ENCODE assay signal across 1 cellular context in genomic region chr7:80634505-80634904, GRCh38.
TF ChIP-seq lines count a peak whose summit lies in the region.

No MANE protein-coding gene starts in this region.

TF ChIP-seq in A549, 52 proteins besides CTCF, POLR2A, EP300 and RAD21 (continued from another document):
- TF ChIP-seq MAX (IDR thresholded peaks at IDR 0.05): 0 out of 2 replicates have a peak, but pooled peaks have one; percentile 29
- no peak for TF ChIP-seq CBX2 (IDR thresholded peaks at IDR 0.05; ENCODE audit: borderline replicate concordance, low read depth)
- no peak for TF ChIP-seq CHD4 (IDR thresholded peaks at IDR 0.05; ENCODE audit: borderline replicate concordance)
- TF ChIP-seq FOSL2 (IDR thresholded peaks at IDR 0.05): peak; percentile 65; the same call in 1 of the 2 replicates
- peak; percentile 70 for TF ChIP-seq FOSL2 (CRISPR knock-in tag; IDR thresholded peaks at IDR 0.05)
- no peak for TF ChIP-seq MAFK (IDR thresholded peaks at IDR 0.05; ENCODE audit: partially characterized antibody)
- TF ChIP-seq BHLHE40 (IDR thresholded peaks at IDR 0.05; ENCODE audit: low read depth, low read length): no peak
- TF ChIP-seq TFCP2L1 (CRISPR knock-in tag; IDR thresholded peaks at IDR 0.05): no peak
- TF ChIP-seq NR3C1 (IDR thresholded peaks at IDR 0.05): no peak
- no peak for TF ChIP-seq REST (IDR thresholded peaks at IDR 0.05)
- no peak for TF ChIP-seq EHMT2 (IDR thresholded peaks at IDR 0.05; ENCODE audit: low read depth)
- no peak for TF ChIP-seq ZC3H11A (IDR thresholded peaks at IDR 0.05)
- 0 out of 2 replicates have a peak, but pooled peaks have one; percentile 24 for TF ChIP-seq ZSCAN20 (CRISPR knock-in tag; IDR thresholded peaks at IDR 0.05)
- TF ChIP-seq E2F6 (IDR thresholded peaks at IDR 0.05; ENCODE audit: borderline replicate concordance, low read depth): no peak
- no peak for TF ChIP-seq ZNF302 (CRISPR knock-in tag; IDR thresholded peaks at IDR 0.05)
- no peak for TF ChIP-seq RNF2 (IDR thresholded peaks at IDR 0.05; ENCODE audit: borderline replicate concordance, low read depth)
- no peak for TF ChIP-seq NFE2L2 (conservative IDR thresholded peaks at IDR 0.05; ENCODE audit: low read length)
- 0 out of 2 replicates have a peak, but pooled peaks have one; percentile 14 for TF ChIP-seq USF2 (IDR thresholded peaks at IDR 0.05)
- peak; percentile 45 to 62; a peak in 2 of 5 replicates for TF ChIP-seq JUN (IDR thresholded peaks at IDR 0.05)
- no peak for TF ChIP-seq NPAS2 (CRISPR knock-in tag; IDR thresholded peaks at IDR 0.05; ENCODE audit: borderline replicate concordance)
- TF ChIP-seq HMGXB4 (CRISPR knock-in tag; IDR thresholded peaks at IDR 0.05; ENCODE audit: borderline replicate concordance): no peak
- no peak for TF ChIP-seq CBX8 (IDR thresholded peaks at IDR 0.05)
- TF ChIP-seq JUNB (IDR thresholded peaks at IDR 0.05): peak; percentile 90
- TF ChIP-seq SREBF2 (IDR thresholded peaks at IDR 0.05): no peak
- peak; percentile 46; the same call in 1 of the 3 replicates for TF ChIP-seq SMC3 (IDR thresholded peaks at IDR 0.05)
- TF ChIP-seq MYC (IDR thresholded peaks at IDR 0.05; ENCODE audit: borderline replicate concordance, low read length): no peak
- no peak for TF ChIP-seq HOXB13 (CRISPR knock-in tag; IDR thresholded peaks at IDR 0.05; ENCODE audit: low read depth)
- no peak for TF ChIP-seq CHD2 (IDR thresholded peaks at IDR 0.05; ENCODE audit: low read length, partially characterized antibody)
- no peak for TF ChIP-seq FOXS1 (CRISPR knock-in tag; IDR thresholded peaks at IDR 0.05)
- no peak for TF ChIP-seq PHF8 (IDR thresholded peaks at IDR 0.05; ENCODE audit: borderline replicate concordance, low read depth)
